Comparison of ENCODE assay signal across 16 cellular contexts in genomic region chr14:24774167-24774915, GRCh38.
"Had no signal": no experiment of that assay in that cellular context is flagged by ENCODE, and none has a peak within 500 bp of the region (broad histone marks: within the 10 kb centered on the region; RNA-seq: fewer than 3 reads in every experiment).

No MANE protein-coding gene starts in this region.

- H3K36me3 ChIP-seq: cardiac muscle cell, colonic mucosa had no signal

- H3K9me3 ChIP-seq: colonic mucosa had no signal

- H3K4me1 Mint-ChIP-seq: activated T-helper 17 cell treated with anti-CD3 and anti-CD28 coated beads, Interleukin-2, amount 50 U/mL, for 72 hours; naive B cell had no signal

- H3K79me2 ChIP-seq: parathyroid adenoma had no signal

- H2AFZ ChIP-seq: parathyroid adenoma had no signal

- H3K9me3 Mint-ChIP-seq: activated naive CD4-positive, alpha-beta T cell treated with anti-CD3 and anti-CD28 coated beads for 36 hours; activated T-helper 17 cell treated with anti-CD3 and anti-CD28 coated beads, Interleukin-2, amount 50 U/mL, for 72 hours had no signal

- H3K36me3 Mint-ChIP-seq: naive B cell had no signal

- H3K27ac Mint-ChIP-seq: activated naive CD4-positive, alpha-beta T cell treated with anti-CD3 and anti-CD28 coated beads for 36 hours; activated T-helper 17 cell treated with anti-CD3 and anti-CD28 coated beads, Interleukin-2, amount 50 U/mL, for 72 hours; naive B cell had no signal

- H3K4me1 ChIP-seq: colonic mucosa, parathyroid adenoma had no signal

- H3K4me3 ChIP-seq: cardiac muscle cell, colonic mucosa had no signal

- ATAC-seq: activated T-helper 17 cell treated with anti-CD3 and anti-CD28 coated beads, Interleukin-2, amount 50 U/mL, for 72 hours; SK-N-SH treated with all-trans-retinoic acid at 6 μM for 48 hours had no signal

- H3K9ac ChIP-seq: parathyroid adenoma had no signal

- H3K4me3 Mint-ChIP-seq: activated naive CD4-positive, alpha-beta T cell treated with anti-CD3 and anti-CD28 coated beads for 36 hours; activated T-helper 17 cell treated with anti-CD3 and anti-CD28 coated beads, Interleukin-2, amount 50 U/mL, for 72 hours; naive B cell had no signal

- H3K27me3 ChIP-seq: cardiac muscle cell, colonic mucosa had no signal

- DNase-seq: activated CD4-positive, alpha-beta T cell treated with anti-CD3 and anti-CD28 coated beads, Interleukin-2, amount 50 U/mL, for 1 hour; activated naive CD4-positive, alpha-beta T cell treated with anti-CD3 and anti-CD28 coated beads for 36 hours; activated T-cell treated with anti-CD3 and anti-CD28 coated beads for 4 hours; colonic mucosa; effector CD8-positive, alpha-beta T cell; left cardiac atrium; midbrain; naive B cell; stimulated activated CD4-positive, alpha-beta T cell treated with anti-CD3 and anti-CD28 coated beads, Interleukin-2, amount 100 ng/mL, for 24 hours; stimulated activated naive CD4-positive, alpha-beta T cell; T-helper 2 cell; trophoblast cell had no signal

- H3K27ac ChIP-seq: cardiac muscle cell, colonic mucosa, parathyroid adenoma had no signal
